14 cellular contexts compared by ENCODE assay signal in genomic region chr5:13536921-13537320, GRCh38.
"Had no signal": no experiment of that assay in that cellular context is flagged by ENCODE, and none has a peak within 500 bp of the region (broad histone marks: within the 10 kb centered on the region; RNA-seq: fewer than 3 reads in every experiment).

No MANE protein-coding gene starts in this region.

- H3K27me3 ChIP-seq: gastrocnemius medialis, right atrium auricular region, suprapubic skin had no signal

- H3K4me1 ChIP-seq: gastrocnemius medialis, prostate gland, right atrium auricular region, suprapubic skin had no signal

- H3K4me3 ChIP-seq: gastrocnemius medialis, prostate gland, right atrium auricular region, suprapubic skin had no signal

- H3K36me3 ChIP-seq: gastrocnemius medialis, prostate gland, right atrium auricular region, suprapubic skin, WERI-Rb-1 had no signal

- H3K27ac ChIP-seq: epithelial cell of prostate, gastrocnemius medialis, prostate gland, right atrium auricular region, suprapubic skin, WERI-Rb-1 had no signal

- ATAC-seq: gastrocnemius medialis, left lobe of liver, T-helper 17 cell had no signal

- H3K4me3 Mint-ChIP-seq: activated naive CD8-positive, alpha-beta T cell; stimulated activated naive CD8-positive, alpha-beta T cell treated with anti-CD3 and anti-CD28 coated beads, Interleukin-15, Interleukin-2, amounts not matched to agents 100 ng/mL and 50 ng/mL, for 24 hours; T-helper 17 cell had no signal

- H3K36me3 Mint-ChIP-seq: activated naive CD8-positive, alpha-beta T cell had no signal

- H3K4me1 Mint-ChIP-seq: T-helper 17 cell had no signal

- H3K27ac Mint-ChIP-seq: activated naive CD8-positive, alpha-beta T cell; stimulated activated naive CD8-positive, alpha-beta T cell treated with anti-CD3 and anti-CD28 coated beads, Interleukin-15, Interleukin-2, amounts not matched to agents 100 ng/mL and 50 ng/mL, for 24 hours; T-helper 17 cell had no signal

- H3K27me3 Mint-ChIP-seq: activated naive CD8-positive, alpha-beta T cell; stimulated activated naive CD8-positive, alpha-beta T cell treated with anti-CD3 and anti-CD28 coated beads, Interleukin-15, Interleukin-2, amounts not matched to agents 100 ng/mL and 50 ng/mL, for 24 hours; T-helper 17 cell had no signal

- DNase-seq: activated CD4-positive, alpha-beta T cell treated with anti-CD3 and anti-CD28 coated beads for 1 hour; amniotic stem cell; gastrocnemius medialis; head of caudate nucleus; T-helper 17 cell; trophoblast cell; WERI-Rb-1 had no signal

- H3K9me3 ChIP-seq: gastrocnemius medialis, prostate gland, right atrium auricular region, suprapubic skin had no signal
